ENCODE assay signal across 22 cellular contexts in genomic region chr7:24337180-24337579, GRCh38. TPM values are rescaled to one million over a fixed set of nuclear protein-coding genes. Genes with fewer than 3 reads are reported as not detected.
A peak's percentile ranks its signal among the peaks of the same experiment; 100 is the strongest.
DNase-seq lines count a peak whose midpoint lies in the region; ATAC-seq, FAIRE-seq and TF ChIP-seq lines count a peak whose summit lies in the region.
"Had no signal": no experiment of that assay in that cellular context is flagged by ENCODE, and none has a peak within 500 bp of the region (broad histone marks: within the 10 kb centered on the region; RNA-seq: fewer than 3 reads in every experiment).

No MANE protein-coding gene starts in this region.

- H3K4me1 Mint-ChIP-seq in astrocyte (ENCODE audit: low read depth, unreplicated experiment), result peaks cover 3% of the 10 kb centered on the region
- H3K4me1 Mint-ChIP-seq: central memory CD8-positive, alpha-beta T cell; immature natural killer cell had no signal

- peaks cover 9% of the 10 kb centered on the region for H3K27me3 Mint-ChIP-seq in astrocyte (ENCODE audit: low read depth, unreplicated experiment)

- DNase-seq in NCI-H1105 (lab: John Stamatoyannopoulos, UW) (peak; percentile 71), astrocyte (ENCODE audit: low read depth) (no peak), iPS DF 4.7 (ENCODE audit: extremely low read depth, low spot score) (peak; percentile 71), putamen (ENCODE audit: low spot score) (peak; percentile 22), GF-D8 (lab: John Stamatoyannopoulos, UW) (no peak), DMS114 treated with DMSO at 0.1 percent for 48 hours (lab: John Stamatoyannopoulos, UW; ENCODE audit: unreplicated experiment) (no peak)
- DNase-seq: activated naive CD4-positive, alpha-beta T cell treated with Interleukin-2 at 50 U/mL for 16 hours; activated T-cell treated with anti-CD3 and anti-CD28 coated beads, Interleukin-2, amount 50 U/mL, for 24 hours; AML-193; immature natural killer cell; NCI-H526; stimulated activated CD4-positive, alpha-beta T cell treated with anti-CD3 and anti-CD28 coated beads, Interleukin-12 subunit alpha, Interleukin-12 subunit beta, amount 100 ng/mL, for 4 hours; T1000; trophoblast cell had no signal

- H3K9me3 Mint-ChIP-seq in astrocyte (ENCODE audit: unreplicated experiment), result peaks cover 2% of the 10 kb centered on the region

- FAIRE-seq in astrocyte (lab: Jason Lieb, UNC), result no peak

- no peak overlapping the region for H3K4me3 Mint-ChIP-seq in astrocyte (ENCODE audit: unreplicated experiment)
- H3K4me3 Mint-ChIP-seq: activated T-cell treated with anti-CD3 and anti-CD28 coated beads, Interleukin-2, amount 50 U/mL, for 24 hours; central memory CD8-positive, alpha-beta T cell; immature natural killer cell had no signal

- no peak overlapping the region for H3K4me2 ChIP-seq in astrocyte (ENCODE audit: low read length)

- H3K27ac Mint-ChIP-seq in astrocyte (ENCODE audit: unreplicated experiment), result no peak overlapping the region
- H3K27ac Mint-ChIP-seq: activated T-cell treated with anti-CD3 and anti-CD28 coated beads, Interleukin-2, amount 50 U/mL, for 24 hours; immature natural killer cell had no signal

- H3K4me3 ChIP-seq in astrocyte (ENCODE audit: insufficient read depth, low read depth, low read length), result no peak overlapping the region
- H3K4me3 ChIP-seq: gastroesophageal sphincter, lung, right atrium auricular region had no signal

- no peaks in the 10 kb centered on the region for H3K79me2 ChIP-seq in astrocyte (ENCODE audit: insufficient read depth, low read length)

- TF ChIP-seq CTCF in astrocyte (IDR thresholded peaks at IDR 0.05; ENCODE audit: insufficient read depth, low read depth, low read length), result no peak

- no peaks in the 10 kb centered on the region for H3K36me3 ChIP-seq in astrocyte (ENCODE audit: insufficient read depth, low read length)
- H3K36me3 ChIP-seq: gastroesophageal sphincter, right atrium auricular region had no signal

- peaks cover 5% of the 10 kb centered on the region for H3K27me3 ChIP-seq in astrocyte (ENCODE audit: insufficient read depth, low read length)
- H3K27me3 ChIP-seq: right atrium auricular region had no signal

- no peaks in the 10 kb centered on the region for H3K4me1 ChIP-seq in astrocyte (ENCODE audit: insufficient read depth, low read length)
- H3K4me1 ChIP-seq: gastroesophageal sphincter, right atrium auricular region had no signal

- H3K36me3 Mint-ChIP-seq in astrocyte (ENCODE audit: low read depth, unreplicated experiment), result no peaks in the 10 kb centered on the region
- H3K36me3 Mint-ChIP-seq: immature natural killer cell had no signal

- no peak overlapping the region for H3K9ac ChIP-seq in astrocyte (ENCODE audit: low read length)

- H3K9me3 ChIP-seq in astrocyte (ENCODE audit: insufficient read depth, low read depth, low read length), result no peaks in the 10 kb centered on the region
- H3K9me3 ChIP-seq: gastroesophageal sphincter, right atrium auricular region had no signal

- H4K20me1 ChIP-seq in astrocyte (ENCODE audit: insufficient read depth, low read length), result no peaks in the 10 kb centered on the region

- no peak for ATAC-seq in GM19023 (IDR thresholded peaks at IDR 0.05; ENCODE audit: unreplicated experiment)
- ATAC-seq: activated CD4-positive, CD25-positive, alpha-beta regulatory T cell treated with anti-CD3 and anti-CD28 coated beads, Interleukin-2, amount 50 U/mL, for 24 hours; esophagus mucosa; gastroesophageal sphincter had no signal

- no peak overlapping the region for H3K27ac ChIP-seq in astrocyte (ENCODE audit: low read depth, low read length)
- H3K27ac ChIP-seq: gastroesophageal sphincter, right atrium auricular region had no signal

- peak overlapping the region; percentile 30 for H2AFZ ChIP-seq in astrocyte (ENCODE audit: low read depth, low read length)

RNA-seq across cellular contexts. Expression of gene NPY, which starts 53.2 kb away (rescaled TPM):
- total RNA-seq in astrocyte, result 0.57 TPM in 1 of 2 replicates, not detected in the other
- total RNA-seq: esophagus mucosa, lung, OCI-LY7 had no signal

Comparison
In these comparisons a context has a peak if more than half of its experiments do, and no peak if none do; other contexts are left out.
1. DNase-seq: peak in NCI-H1105 (single experiment), iPS DF 4.7 (single experiment) and putamen (single experiment); none in astrocyte (single experiment), GF-D8 (single experiment) and DMS114 treated with DMSO at 0.1 percent for 48 hours (single experiment).